ENCODE assay signal across 12 cellular contexts in genomic region chr5:93305984-93306383, GRCh38.
A peak's percentile ranks its signal among the peaks of the same experiment; 100 is the strongest.
DNase-seq lines count a peak whose midpoint lies in the region; ATAC-seq and TF ChIP-seq lines count a peak whose summit lies in the region.
"Had no signal": no experiment of that assay in that cellular context is flagged by ENCODE, and none has a peak within 500 bp of the region (broad histone marks: within the 10 kb centered on the region; RNA-seq: fewer than 3 reads in every experiment).

No MANE protein-coding gene starts in this region.

- 51% methylated on average over 4 of the region's 4 CpGs for WGBS in hepatocyte (ENCODE audit: low lambda C conversion rate, missing lambda C conversion rate)

- DNase-seq in left ventricle myocardium superior: peak; percentile 23
- DNase-seq in Right ventricle myocardium inferior (ENCODE audit: missing footprints): no peak
- DNase-seq in RPMI7951 (ENCODE audit: low read depth): peak; percentile 39
- no peak for DNase-seq in hepatocyte (ENCODE audit: low spot score)
- no peak for DNase-seq in activated CD4-positive, CD25-positive, alpha-beta regulatory T cell (lab: John Stamatoyannopoulos, UW)
- no peak for DNase-seq in ecto neural progenitor cell (ENCODE audit: low spot score)
- no peak for DNase-seq in NCI-H1092 (lab: John Stamatoyannopoulos, UW)
- DNase-seq: activated CD4-positive, alpha-beta T cell treated with anti-CD3 and anti-CD28 coated beads, Interleukin-2, amount 50 U/mL, for 48 hours; DMS 273 treated with DMSO at 0.1 percent for 48 hours; NCI-H1436 treated with DMSO at 0.1 percent for 48 hours had no signal

- H3K79me2 ChIP-seq in hepatocyte: no peaks in the 10 kb centered on the region

- H3K9me2 ChIP-seq in hepatocyte (replicated peaks; ENCODE audit: insufficient read depth): no peaks in the 10 kb centered on the region

- H3K4me2 ChIP-seq in hepatocyte: no peak overlapping the region

- no peaks in the 10 kb centered on the region for H3K4me1 ChIP-seq in hepatocyte (ENCODE audit: insufficient read depth)

- H3K27ac ChIP-seq in hepatocyte: no peak overlapping the region

- intact Hi-C loops in left ventricle myocardium superior (cut with micrococcal nuclease) (no loop called here), Right ventricle myocardium inferior (cut with DNase I) (no loop called here)

- H3K27me3 ChIP-seq in hepatocyte: no peaks in the 10 kb centered on the region

- H2AFZ ChIP-seq in hepatocyte: peak overlapping the region; percentile 39

- no peaks in the 10 kb centered on the region for H3K9me3 ChIP-seq in hepatocyte (ENCODE audit: low read depth)

- no peaks in the 10 kb centered on the region for H4K20me1 ChIP-seq in hepatocyte (ENCODE audit: insufficient read depth, poor library complexity, severe bottlenecking)

- no peaks in the 10 kb centered on the region for H3K36me3 ChIP-seq in hepatocyte (replicated peaks; ENCODE audit: insufficient read depth, low read depth)

- no peak overlapping the region for H3K4me3 ChIP-seq in hepatocyte

- peak; percentile 34 for ATAC-seq in left ventricle myocardium superior
- no peak for ATAC-seq in Right ventricle myocardium inferior
- ATAC-seq in HG02759 (IDR thresholded peaks at IDR 0.05; ENCODE audit: unreplicated experiment): no peak
- ATAC-seq: stimulated activated effector memory CD8-positive, alpha-beta T cell treated with anti-CD3 and anti-CD28 coated beads, Interleukin-12 subunit alpha, Interleukin-12 subunit beta, amount 100 ng/mL, for 72 hours had no signal

- no peak for TF ChIP-seq CTCF in hepatocyte (IDR thresholded peaks at IDR 0.05; ENCODE audit: poor library complexity)

Comparison
In these comparisons a context has a peak if more than half of its experiments do, and no peak if none do; other contexts are left out.
1. DNase-seq: peak in left ventricle myocardium superior (single experiment) and RPMI7951 (single experiment); none in Right ventricle myocardium inferior (single experiment), hepatocyte (single experiment), activated CD4-positive, CD25-positive, alpha-beta regulatory T cell (0 of 4), ecto neural progenitor cell (single experiment) and NCI-H1092 (single experiment).